Comparison of ENCODE assay signal across 10 cellular contexts in genomic region chr1:211935448-211935970, GRCh38.
DNase-seq lines count a peak whose midpoint lies in the region; ATAC-seq, FAIRE-seq and TF ChIP-seq lines count a peak whose summit lies in the region.
"Had no signal": no experiment of that assay in that cellular context is flagged by ENCODE, and none has a peak within 500 bp of the region (broad histone marks: within the 10 kb centered on the region; RNA-seq: fewer than 3 reads in every experiment).

No MANE protein-coding gene starts in this region.

- ATAC-seq in GM21367 (IDR thresholded peaks at IDR 0.05; ENCODE audit: unreplicated experiment) (peak; percentile 54), HG03432 (IDR thresholded peaks at IDR 0.05; ENCODE audit: unreplicated experiment) (peak; percentile 80), Right ventricle myocardium superior (ENCODE audit: poor library complexity) (no peak)
- ATAC-seq: upper lobe of right lung had no signal

- DNase-seq in GM12891 (ENCODE audit: insufficient read length, low spot score) (peak; percentile 40), germinal center (ENCODE audit: low spot score) (peak; percentile 18), brain microvascular endothelial cell (no peak), Right ventricle myocardium superior (no peak), NCI-H2171 (lab: John Stamatoyannopoulos, UW) (no peak), small intestine (no peak)
- DNase-seq: NCI-H1105 treated with DMSO at 0.1 percent for 48 hours, upper lobe of right lung had no signal

- WGBS in small intestine, 3 donors = 57 to 75% (median 58%) methylated on average over 6 of the region's 6 CpGs

- in situ Hi-C loops in brain microvascular endothelial cell (cut with HindIII; ENCODE audit: low pct_ligation_motif_present, low sequenced_read_pairs) = no loop called here

- no peaks in the 10 kb centered on the region for H3K27me3 ChIP-seq in brain microvascular endothelial cell (replicated peaks)
- no peaks in the 10 kb centered on the region for H3K27me3 ChIP-seq in small intestine (ENCODE audit: control insufficient read depth in 2 of 2, insufficient read depth in 2 of 2, low read length in 2 of 2)
- H3K27me3 ChIP-seq: upper lobe of right lung had no signal

- FAIRE-seq in GM12891 (lab: Jason Lieb, UNC) = peak; percentile 94
- FAIRE-seq in small intestine (lab: Jason Lieb, UNC) = no peak

- H3K4me3 ChIP-seq in brain microvascular endothelial cell (ENCODE audit: low read depth, low read length) (no peak overlapping the region), small intestine (ENCODE audit: low read depth in 1 of 2, low read length in 2 of 2) (no peak overlapping the region)
- H3K4me3 ChIP-seq: upper lobe of right lung had no signal

- H3K36me3 ChIP-seq in brain microvascular endothelial cell (replicated peaks) = no peaks in the 10 kb centered on the region
- H3K36me3 ChIP-seq in small intestine (ENCODE audit: control insufficient read depth in 2 of 2, insufficient read depth in 2 of 2, low read length in 2 of 2) = no peaks in the 10 kb centered on the region
- H3K36me3 ChIP-seq: upper lobe of right lung had no signal

- no peak overlapping the region for H3K27ac ChIP-seq in brain microvascular endothelial cell
- H3K27ac ChIP-seq in small intestine (ENCODE audit: low read depth in 1 of 2, low read length in 1 of 2) = no peak overlapping the region
- H3K27ac ChIP-seq: upper lobe of right lung had no signal

- no peak for TF ChIP-seq POLR2A in GM12891 (IDR thresholded peaks at IDR 0.05; ENCODE audit: low read depth, low read length)

- no peaks in the 10 kb centered on the region for H3K9me3 ChIP-seq in small intestine (ENCODE audit: control insufficient read depth, low read depth)
- H3K9me3 ChIP-seq: upper lobe of right lung had no signal

- intact Hi-C loops in Right ventricle myocardium superior (cut with DNase I) = no loop called here

- peaks cover 0 to 2% of the 10 kb centered on the region in 2 donors for H3K4me1 ChIP-seq in small intestine (ENCODE audit: control insufficient read depth in 2 of 2, insufficient read depth in 1 of 2, low read depth in 1 of 2, low read length in 1 of 2)

- TF ChIP-seq CTCF in brain microvascular endothelial cell (IDR thresholded peaks at IDR 0.05; ENCODE audit: low read depth, low read length, missing control alignments) = no peak

TF ChIP-seq in GM12891, 5 proteins besides CTCF, POLR2A, EP300 and RAD21:
- TF ChIP-seq PAX5 (IDR thresholded peaks at IDR 0.05; ENCODE audit: insufficient read depth, low read length, severe bottlenecking) (no peak), POU2F2 (IDR thresholded peaks at IDR 0.05; ENCODE audit: low read depth, low read length) (peak; percentile 99), SPI1 (IDR thresholded peaks at IDR 0.05; ENCODE audit: low read depth, low read length) (peak; percentile 49), POLR2AphosphoS5 (IDR thresholded peaks at IDR 0.05; ENCODE audit: low read depth, low read length) (no peak), TAF1 (IDR thresholded peaks at IDR 0.05; ENCODE audit: low read depth, low read length) (no peak)
TF ChIP-seq in GM12891: peak in this region for 2.

Comparison
In these comparisons a context has a peak if more than half of its experiments do, and no peak if none do; other contexts are left out.
1. DNase-seq: peak in GM12891 (single experiment) and germinal center (single experiment); none in brain microvascular endothelial cell (single experiment), Right ventricle myocardium superior (single experiment), NCI-H2171 (single experiment) and small intestine (single experiment).